1 cellular context compared by ENCODE assay signal in the genomic region with DNA sequence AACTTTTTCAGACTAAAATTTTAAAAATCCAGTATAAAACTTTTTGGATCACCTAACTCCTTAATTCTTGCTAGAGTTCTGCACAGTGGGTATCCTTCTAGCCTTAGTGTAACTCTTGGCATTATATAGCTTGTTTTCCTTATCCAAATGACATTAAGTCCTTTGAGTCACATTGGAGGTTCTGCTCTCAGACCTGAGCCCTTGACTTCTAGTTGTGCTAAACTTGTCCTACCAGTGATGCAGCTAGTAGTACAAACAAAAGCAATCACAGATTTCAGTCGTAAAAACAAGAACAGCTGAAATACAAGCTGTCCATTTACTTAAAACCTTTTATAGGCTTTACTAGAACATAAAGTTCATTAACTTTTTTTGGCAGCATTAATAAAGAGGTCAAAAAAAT.
TF ChIP-seq lines count a peak whose summit lies in the region.

No MANE protein-coding gene starts in this region.

TF ChIP-seq in H1, 55 proteins besides CTCF, POLR2A, EP300 and RAD21:
- TF ChIP-seq SIN3A (conservative IDR thresholded peaks at IDR 0.05 in 1 of 2, IDR thresholded peaks at IDR 0.05 in 1 of 2; ENCODE audit: low read depth in 1 of 2, low read length in 2 of 2) (no peak), RFX5 (IDR thresholded peaks at IDR 0.05; ENCODE audit: borderline replicate concordance, low read depth, low read length) (no peak), ZNF274 (IDR thresholded peaks at IDR 0.05; ENCODE audit: borderline replicate concordance, extremely low read depth, low read length) (no peak)
